In the genomic region with DNA sequence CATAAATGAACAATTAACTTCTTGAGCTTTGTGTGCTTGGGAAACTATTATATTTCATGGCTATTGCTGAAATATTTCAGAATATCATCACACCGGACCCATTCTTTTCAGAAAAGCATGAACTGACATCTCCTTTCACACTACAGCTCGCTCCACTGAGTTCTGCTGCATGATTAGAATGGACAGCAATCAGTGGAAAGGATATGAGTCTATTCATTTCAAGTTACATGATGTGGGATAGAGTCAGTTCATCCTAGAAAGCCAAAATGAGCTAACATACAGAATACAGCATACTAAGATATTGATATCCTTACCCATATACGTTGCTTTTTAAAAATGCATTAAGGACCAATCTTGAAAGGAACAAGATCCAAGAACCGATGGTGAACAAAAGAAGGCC, we compare ENCODE assay signal across 8 cellular contexts. TPM values are rescaled to one million over a fixed set of nuclear protein-coding genes. Genes with fewer than 3 reads are reported as not detected.
DNase-seq lines count a peak whose midpoint lies in the region; ATAC-seq and TF ChIP-seq lines count a peak whose summit lies in the region.
"Had no signal": no experiment of that assay in that cellular context is flagged by ENCODE, and none has a peak within 500 bp of the region (broad histone marks: within the 10 kb centered on the region; RNA-seq: fewer than 3 reads in every experiment).

No MANE protein-coding gene starts in this region.

- peak overlapping the region; percentile 21 for H2BK5ac ChIP-seq in IMR-90 (ENCODE audit: low read depth, low read length, poor library complexity, severe bottlenecking)

- no peak overlapping the region for H2AFZ ChIP-seq in IMR-90 (replicated peaks; ENCODE audit: low read length, poor library complexity)

- POLR2A ChIA-PET in IMR-90 (lab: Charles Lee; ENCODE audit: unreplicated experiment), result no interaction called here
- POLR2A ChIA-PET in activated CD8-positive, alpha-beta T cell treated with anti-CD3 and anti-CD28 coated beads for 36 hours (lab: Charles Lee), result interaction anchor here (0.7 to 1.4 kb wide), 4 partner anchors 28 to 171 kb away, joined by 3 to 5 read pairs (median 3); no protein-coding TSS in a partner anchor

- H3K14ac ChIP-seq in IMR-90 (replicated peaks; ENCODE audit: low read depth, low read length), result no peak overlapping the region

- H3K23ac ChIP-seq in IMR-90 (ENCODE audit: low read depth, low read length), result no peak overlapping the region

- peak overlapping the region; percentile 63 for H3K4me3 Mint-ChIP-seq in activated CD8-positive, alpha-beta T cell treated with anti-CD3 and anti-CD28 coated beads for 36 hours

- H3K79me1 ChIP-seq in IMR-90 (ENCODE audit: low read depth in 1 of 2, low read length in 2 of 2), result peaks cover 0 to 31% of the 10 kb centered on the region in 2 experiments; a peak in 3 of 4 replicates

- in situ Hi-C loops in IMR-90 (cut with MboI; ENCODE audit: low sequenced_read_pairs), result no loop called here

- H3K4ac ChIP-seq in IMR-90 (ENCODE audit: low read depth, low read length), result no peak overlapping the region

- H3K27ac ChIP-seq in IMR-90 (ENCODE audit: insufficient read depth, low read length) (no peak overlapping the region), left lung (peak overlapping the region; percentile 82 to 93), stomach smooth muscle (ENCODE audit: low read length) (peak overlapping the region; percentile 6)

- H3K9me3 ChIP-seq in IMR-90 (ENCODE audit: control insufficient read depth, insufficient read depth, low read length) (no peaks in the 10 kb centered on the region), left lung (no peaks in the 10 kb centered on the region), stomach smooth muscle (ENCODE audit: control insufficient read depth in 2 of 2, low read length in 2 of 2) (no peaks in the 10 kb centered on the region)

- TF ChIP-seq CTCF in IMR-90 (conservative IDR thresholded peaks at IDR 0.05; ENCODE audit: low read depth, low read length) (no peak), left lung (IDR thresholded peaks at IDR 0.05) (no peak)
- TF ChIP-seq CTCF in activated CD8-positive, alpha-beta T cell treated with anti-CD3 and anti-CD28 coated beads for 36 hours (IDR thresholded peaks at IDR 0.05), result no peak

- peaks cover 13% of the 10 kb centered on the region for H4K20me1 ChIP-seq in IMR-90 (ENCODE audit: insufficient read depth, low read length)

- no peak overlapping the region for H3K27ac Mint-ChIP-seq in activated CD8-positive, alpha-beta T cell treated with anti-CD3 and anti-CD28 coated beads for 36 hours
- H3K27ac Mint-ChIP-seq: activated naive CD4-positive, alpha-beta T cell treated with anti-CD3 and anti-CD28 coated beads, Interleukin-2, amount 50 U/mL, for 72 hours had no signal

- H2BK20ac ChIP-seq in IMR-90 (ENCODE audit: low read depth, low read length), result no peak overlapping the region

- no peak overlapping the region for H3K4me2 ChIP-seq in IMR-90 (ENCODE audit: low read depth, low read length)

- ATAC-seq in IMR-90 (ENCODE audit: low read depth) (no peak), left lung (no peak), HG03442 (IDR thresholded peaks at IDR 0.05; ENCODE audit: unreplicated experiment) (no peak)
- ATAC-seq in activated CD8-positive, alpha-beta T cell treated with anti-CD3 and anti-CD28 coated beads for 36 hours, result no peak

- peaks cover 2% of the 10 kb centered on the region for H3K36me3 ChIP-seq in IMR-90 (ENCODE audit: control insufficient read depth, insufficient read depth, low read length)
- no peaks in the 10 kb centered on the region for H3K36me3 ChIP-seq in left lung
- H3K36me3 ChIP-seq in stomach smooth muscle (ENCODE audit: control insufficient read depth in 2 of 2, insufficient read depth in 2 of 2, low read length in 2 of 2), result peaks cover 0 to 2% of the 10 kb centered on the region in 2 donors

- H3K4me1 Mint-ChIP-seq in activated CD8-positive, alpha-beta T cell treated with anti-CD3 and anti-CD28 coated beads for 36 hours (ENCODE audit: low read depth), result peaks cover 44% of the 10 kb centered on the region

- TF ChIP-seq RAD21 in IMR-90 (IDR thresholded peaks at IDR 0.05; ENCODE audit: low read length), result no peak

- H3K27me3 ChIP-seq in IMR-90 (ENCODE audit: control insufficient read depth, insufficient read depth, low read length) (no peaks in the 10 kb centered on the region), left lung (no peaks in the 10 kb centered on the region), stomach smooth muscle (ENCODE audit: control insufficient read depth in 1 of 2, insufficient read depth in 2 of 2, low read length in 2 of 2) (no peaks in the 10 kb centered on the region)

- no peak for DNase-seq in IMR-90
- DNase-seq in activated CD8-positive, alpha-beta T cell treated with anti-CD3 and anti-CD28 coated beads for 36 hours, result no peak
- DNase-seq in left lung, result no peak
- DNase-seq in islet precursor cell, result no peak
- DNase-seq in NCI-H2196 treated with DMSO at 0.1 percent for 48 hours (lab: John Stamatoyannopoulos, UW; ENCODE audit: unreplicated experiment), result no peak

- H2AK5ac ChIP-seq in IMR-90 (ENCODE audit: low read depth, low read length), result no peak overlapping the region

- no peak overlapping the region for H2BK120ac ChIP-seq in IMR-90 (ENCODE audit: low read depth, low read length)

- no peaks in the 10 kb centered on the region for H3K27me3 Mint-ChIP-seq in activated CD8-positive, alpha-beta T cell treated with anti-CD3 and anti-CD28 coated beads for 36 hours

- H3K9ac ChIP-seq in IMR-90 (ENCODE audit: low read depth, low read length) (no peak overlapping the region; the same call in 1 of the 2 replicates), stomach smooth muscle (ENCODE audit: low read length in 2 of 2) (no peak overlapping the region)

- CTCF ChIA-PET in IMR-90 (lab: Yijun Ruan, JAX), result interaction anchor here (0.6 to 1.4 kb wide), 5 partner anchors 10 to 222 kb away, joined by 3 to 4 read pairs (median 3); no protein-coding TSS in a partner anchor
- CTCF ChIA-PET in activated CD8-positive, alpha-beta T cell treated with anti-CD3 and anti-CD28 coated beads for 36 hours (lab: Charles Lee), result interaction anchor here (0.6 to 6.9 kb wide), 24 partner anchors 10 to 235 kb away, joined by 3 to 58 read pairs (median 5); a partner anchor contains a TSS

- dilution Hi-C loops in IMR-90 (cut with HindIII; ENCODE audit: low sequenced_read_pairs, unreplicated experiment), result no loop called here

- no peak overlapping the region for H2BK15ac ChIP-seq in IMR-90 (ENCODE audit: low read depth, low read length)

- no CpG with 5 or more reads among the region's 4 CpGs for WGBS in IMR-90 (ENCODE audit: extremely low coverage in 2 of 2, insufficient read length in 1 of 2), 2 experiments

- no peak overlapping the region for H4K91ac ChIP-seq in IMR-90 (ENCODE audit: insufficient read depth, low read depth, low read length)

- BruUV-seq in IMR-90 (replicated peaks; lab: Mats Ljungman, UMichigan), result no TSS peak

- H3K4me1 ChIP-seq in IMR-90 (ENCODE audit: control insufficient read depth, insufficient read depth, low read length), result peaks cover 11% of the 10 kb centered on the region
- H3K4me1 ChIP-seq in left lung, result peaks cover 28 to 37% of the 10 kb centered on the region in 2 donors
- H3K4me1 ChIP-seq in stomach smooth muscle (ENCODE audit: control insufficient read depth, insufficient read depth, low read length), result peaks cover 30% of the 10 kb centered on the region

- H4K8ac ChIP-seq in IMR-90 (ENCODE audit: low read depth in 2 of 2, low read length in 2 of 2), result no peak overlapping the region

- intact Hi-C loops in IMR-90 (cut with micrococcal nuclease), result loop anchor here (2.0 to 5.0 kb wide), 2 partner anchors 46 to 172 kb away; a partner anchor contains a TSS
- intact Hi-C loops in activated CD8-positive, alpha-beta T cell treated with anti-CD3 and anti-CD28 coated beads for 36 hours (cut with micrococcal nuclease), result no loop called here
- intact Hi-C loops in left lung (cut with DNase I), result no loop called here

- H3K18ac ChIP-seq in IMR-90 (ENCODE audit: low read depth, low read length), result no peak overlapping the region; the same call in 1 of the 2 replicates

- no peak for TF ChIP-seq POLR2A in IMR-90 (IDR thresholded peaks at IDR 0.05; ENCODE audit: low read depth, low read length)

- no peaks in the 10 kb centered on the region for H3K9me3 Mint-ChIP-seq in activated CD8-positive, alpha-beta T cell treated with anti-CD3 and anti-CD28 coated beads for 36 hours
- H3K9me3 Mint-ChIP-seq: activated naive CD4-positive, alpha-beta T cell treated with anti-CD3 and anti-CD28 coated beads, Interleukin-2, amount 50 U/mL, for 72 hours had no signal

- H3K56ac ChIP-seq in IMR-90 (ENCODE audit: extremely low read depth, insufficient read depth, low read length), result no peak overlapping the region

- H4K5ac ChIP-seq in IMR-90 (ENCODE audit: low read depth, low read length), result no peak overlapping the region

- H3K9me1 ChIP-seq in IMR-90 (ENCODE audit: insufficient read depth, low read length), result no peaks in the 10 kb centered on the region

- peaks cover 4% of the 10 kb centered on the region for H3K36me3 Mint-ChIP-seq in activated CD8-positive, alpha-beta T cell treated with anti-CD3 and anti-CD28 coated beads for 36 hours (ENCODE audit: low read depth)

- H3K4me3 ChIP-seq in IMR-90 (ENCODE audit: insufficient read depth, low read depth, low read length) (no peak overlapping the region), left lung (peak overlapping the region in 1 of 2 donors; percentile 83), stomach smooth muscle (ENCODE audit: low read length in 2 of 2) (no peak overlapping the region)

- no peak overlapping the region for H2AK9ac ChIP-seq in IMR-90 (replicated peaks; ENCODE audit: low read depth, low read length, poor library complexity)

TF ChIP-seq in IMR-90, 13 proteins besides CTCF, POLR2A, EP300 and RAD21 (continues in another document):
- no peak for TF ChIP-seq BHLHE40 (IDR thresholded peaks at IDR 0.05; ENCODE audit: low read depth, low read length)

RNA-seq across cellular contexts. Expression of a gene that starts 1.1 kb away (rescaled TPM):
- total RNA-seq in IMR-90 (2012; rRNA removed), result 5.3 and 5.7 TPM in 2 replicates
- polyA plus RNA-seq in IMR-90 (2012; rRNA removed), result 3.8 and 5.0 TPM in 2 replicates
- polyA plus RNA-seq in IMR-90 (2012; cell fraction: cytosol; rRNA removed), result 2.5 and 4.1 TPM in 2 replicates
- polyA plus RNA-seq in IMR-90 (2012; cell fraction: nucleus; rRNA removed; ENCODE audit: low replicate concordance), result 7.0 and 12.4 TPM in 2 replicates
- total RNA-seq in activated CD8-positive, alpha-beta T cell treated with anti-CD3 and anti-CD28 coated beads for 36 hours, result 10 to 100 TPM; 15.1 to 18.0 TPM
- 10 to 100 TPM; 26.6 to 34.6 TPM for total RNA-seq in left lung

RNA-seq across cellular contexts. Expression of a gene that starts 46.4 kb away (rescaled TPM):
- total RNA-seq in IMR-90 (2012; rRNA removed) (9.7 and 22.8 TPM in 2 replicates), left lung (10 to 100 TPM; 14.9 to 15.5 TPM)
- polyA plus RNA-seq in IMR-90 (2012; rRNA removed), result 9.5 and 12.7 TPM in 2 replicates
- 3.4 and 3.9 TPM in 2 replicates for polyA plus RNA-seq in IMR-90 (2012; cell fraction: cytosol; rRNA removed)
- 1.3 and 13.1 TPM in 2 replicates for polyA plus RNA-seq in IMR-90 (2012; cell fraction: nucleus; rRNA removed; ENCODE audit: low replicate concordance)
- total RNA-seq in activated CD8-positive, alpha-beta T cell treated with anti-CD3 and anti-CD28 coated beads for 36 hours, result 10 to 100 TPM; 24.2 to 25.7 TPM

RNA-seq across cellular contexts. Expression of a gene that starts 56.4 kb away (rescaled TPM):
- total RNA-seq in IMR-90 (2012; rRNA removed), result 10.9 and 19.2 TPM in 2 replicates
- polyA plus RNA-seq in IMR-90 (2012; rRNA removed), result 9.0 and 9.8 TPM in 2 replicates
- 1.3 and 2.9 TPM in 2 replicates for polyA plus RNA-seq in IMR-90 (2012; cell fraction: cytosol; rRNA removed)
- polyA plus RNA-seq in IMR-90 (2012; cell fraction: nucleus; rRNA removed; ENCODE audit: low replicate concordance), result 1.2 and 6.7 TPM in 2 replicates
- 10 to 100 TPM; 18.1 to 18.5 TPM for total RNA-seq in activated CD8-positive, alpha-beta T cell treated with anti-CD3 and anti-CD28 coated beads for 36 hours
- 10 to 100 TPM; 12.8 to 13.8 TPM for total RNA-seq in left lung
